9 cellular contexts compared by ENCODE assay signal in the genomic region with DNA sequence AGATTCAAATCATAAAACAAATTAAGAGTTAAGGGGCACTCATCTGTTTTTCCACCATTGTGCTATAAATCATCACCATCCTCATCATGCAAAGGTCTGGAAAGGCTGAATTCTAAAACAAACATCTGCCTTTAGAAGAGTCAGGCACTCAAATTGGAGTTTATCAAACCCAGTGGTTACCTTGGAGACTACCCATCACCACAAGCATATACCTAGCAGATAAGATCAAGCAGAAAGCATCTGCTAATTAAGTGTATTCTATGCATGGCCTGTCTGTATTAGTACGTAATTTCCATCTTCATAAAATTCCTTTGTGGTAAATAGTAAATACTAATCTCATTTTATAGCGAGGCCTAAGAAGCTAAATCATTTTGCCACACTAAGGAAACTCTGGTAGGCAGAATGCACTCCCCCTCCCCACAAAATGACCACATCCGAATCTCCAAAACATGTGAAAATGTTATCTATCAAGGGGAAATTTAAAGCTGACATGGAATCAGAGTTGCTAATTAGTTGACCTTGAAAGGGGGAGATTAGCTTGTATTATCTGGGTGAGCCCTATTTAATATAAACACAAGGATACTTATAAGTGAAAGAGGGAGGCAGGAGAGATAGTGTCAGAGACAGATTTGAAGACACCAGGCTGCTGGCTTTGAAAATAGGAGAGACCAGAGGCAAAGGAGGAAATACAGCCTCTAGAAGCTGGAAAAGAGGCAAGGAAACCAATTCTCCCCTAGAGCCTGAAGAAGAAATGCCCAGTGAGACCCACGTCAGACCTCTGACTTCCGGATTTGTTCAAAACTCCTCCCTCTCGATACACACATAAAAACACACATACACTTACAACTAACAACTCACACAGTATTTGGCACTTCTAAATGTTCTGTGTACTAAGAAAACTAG. TPM values are rescaled to one million over a fixed set of nuclear protein-coding genes. Genes with fewer than 3 reads are reported as not detected.
DNase-seq lines count a peak whose midpoint lies in the region; ATAC-seq and TF ChIP-seq lines count a peak whose summit lies in the region.
"Had no signal": no experiment of that assay in that cellular context is flagged by ENCODE, and none has a peak within 500 bp of the region (broad histone marks: within the 10 kb centered on the region; RNA-seq: fewer than 3 reads in every experiment).

No MANE protein-coding gene starts in this region.

- peak overlapping the region; percentile 42 for H3K4me3 Mint-ChIP-seq in activated CD4-positive, alpha-beta T cell treated with anti-CD3 and anti-CD28 coated beads, Interleukin-2, amount 10 ng/mL, durations not matched to agents 24 days and 14 days

- no peak for TF ChIP-seq POLR2A in prostate gland (IDR thresholded peaks at IDR 0.05)

- no peaks in the 10 kb centered on the region for H3K27me3 Mint-ChIP-seq in activated CD4-positive, alpha-beta T cell treated with anti-CD3 and anti-CD28 coated beads, Interleukin-2, amount 10 ng/mL, durations not matched to agents 24 days and 14 days

- H3K36me3 Mint-ChIP-seq in activated CD4-positive, alpha-beta T cell treated with anti-CD3 and anti-CD28 coated beads, Interleukin-2, amount 10 ng/mL, durations not matched to agents 24 days and 14 days (ENCODE audit: low read depth) = peaks cover 10% of the 10 kb centered on the region

- TF ChIP-seq CTCF in Panc1 (IDR thresholded peaks at IDR 0.05) (no peak), choroid plexus epithelial cell (conservative IDR thresholded peaks at IDR 0.05; ENCODE audit: low read depth, low read length) (no peak), prostate gland (IDR thresholded peaks at IDR 0.05) (no peak)

- H3K27me3 ChIP-seq in Panc1 (ENCODE audit: control insufficient read depth, insufficient read depth, low read length) (no peaks in the 10 kb centered on the region), prostate gland (replicated peaks; ENCODE audit: insufficient read depth) (no peaks in the 10 kb centered on the region)

- H3K9me3 ChIP-seq in Panc1 (ENCODE audit: control insufficient read depth, insufficient read depth, low read depth, low read length) (no peaks in the 10 kb centered on the region), prostate gland (no peaks in the 10 kb centered on the region)

- ATAC-seq in Panc1 (no peak), HG03354 (IDR thresholded peaks at IDR 0.05; ENCODE audit: poor library complexity, severe bottlenecking, unreplicated experiment) (no peak), GM18519 (IDR thresholded peaks at IDR 0.05; ENCODE audit: low FRiP score, unreplicated experiment) (no peak)

- H3K4me1 Mint-ChIP-seq in activated CD4-positive, alpha-beta T cell treated with anti-CD3 and anti-CD28 coated beads, Interleukin-2, amount 10 ng/mL, durations not matched to agents 24 days and 14 days = peaks cover 38% of the 10 kb centered on the region

- POLR2A ChIA-PET in Panc1 (lab: Charles Lee) = interaction anchor here (0.7 kb wide), 1 partner anchor 782 kb away, joined by 3 read pairs; no protein-coding TSS in a partner anchor

- CTCF ChIA-PET in Panc1 (lab: Charles Lee) = interaction anchor here (0.6 kb wide), 1 partner anchor 111 kb away, joined by 9 read pairs; no protein-coding TSS in a partner anchor

- intact Hi-C loops in activated CD4-positive, alpha-beta T cell treated with anti-CD3 and anti-CD28 coated beads, Interleukin-2, amount 10 ng/mL, durations not matched to agents 24 days and 14 days (cut with micrococcal nuclease) = no loop called here
- intact Hi-C loops in Panc1 (cut with micrococcal nuclease; ENCODE audit: unreplicated experiment) = no loop called here
- intact Hi-C loops in prostate gland (cut with DNase I) = no loop called here

- WGBS in prostate gland = 34% methylated on average over 6 of the region's 6 CpGs

- H3K27ac ChIP-seq in Panc1 (ENCODE audit: low read length) (no peak overlapping the region), prostate gland (peak overlapping the region; percentile 9 to 20)

- no peak overlapping the region for H3K4me3 ChIP-seq in Panc1 (ENCODE audit: low read depth in 2 of 2, low read length in 2 of 2)
- H3K4me3 ChIP-seq in choroid plexus epithelial cell (ENCODE audit: low read depth, low read length) = no peak overlapping the region
- no peak overlapping the region for H3K4me3 ChIP-seq in prostate gland

- H3K4me1 ChIP-seq in Panc1 (ENCODE audit: control insufficient read depth, insufficient read depth, low read length) = peaks cover 12% of the 10 kb centered on the region
- peaks cover 2% of the 10 kb centered on the region for H3K4me1 ChIP-seq in prostate gland (replicated peaks)

- no peaks in the 10 kb centered on the region for H3K9me3 Mint-ChIP-seq in activated CD4-positive, alpha-beta T cell treated with anti-CD3 and anti-CD28 coated beads, Interleukin-2, amount 10 ng/mL, durations not matched to agents 24 days and 14 days

- peak overlapping the region; percentile 68 for H3K27ac Mint-ChIP-seq in activated CD4-positive, alpha-beta T cell treated with anti-CD3 and anti-CD28 coated beads, Interleukin-2, amount 10 ng/mL, durations not matched to agents 24 days and 14 days

- TSS peak; percentile 12 for BruUV-seq in Panc1 (replicated peaks; lab: Mats Ljungman, UMichigan)

- peak; percentile 71 for DNase-seq in activated CD4-positive, alpha-beta T cell treated with anti-CD3 and anti-CD28 coated beads, Interleukin-2, amount 10 ng/mL, durations not matched to agents 24 days and 14 days
- no peak for DNase-seq in activated CD4-positive, alpha-beta T cell treated with anti-CD3 and anti-CD28 coated beads, Interleukin-2, amount 50 U/mL, for 4 hours
- no peak for DNase-seq in Panc1 (ENCODE audit: low read depth, low spot score)
- peak; percentile 40 for DNase-seq in choroid plexus epithelial cell (ENCODE audit: low read depth)
- DNase-seq in prostate gland (ENCODE audit: low spot score) = no peak
- no peak for DNase-seq in retina
- DNase-seq: C1 segment of cervical spinal cord had no signal

- in situ Hi-C loops in Panc1 (cut with HindIII; ENCODE audit: low pct_unique_long_range_greater_than_20kb, low sequenced_read_pairs) = no loop called here

- H3K36me3 ChIP-seq in Panc1 (ENCODE audit: control insufficient read depth, insufficient read depth, low read length) = no peaks in the 10 kb centered on the region
- H3K36me3 ChIP-seq in prostate gland = no peaks in the 10 kb centered on the region

RNA-seq across cellular contexts. Expression of a gene that starts 23.2 kb away (rescaled TPM):
- 50.8 and 50.9 TPM in 2 replicates for total RNA-seq in activated CD4-positive, alpha-beta T cell treated with anti-CD3 and anti-CD28 coated beads, Interleukin-2, amount 10 ng/mL, durations not matched to agents 24 days and 14 days
- total RNA-seq in Panc1 (2021; ENCODE audit: unreplicated experiment) = 37.5 TPM
- 17.7 TPM for polyA plus RNA-seq in Panc1 (2012; ENCODE audit: insufficient read length)
- 10 to 100 TPM; 28.6 to 46.4 TPM for total RNA-seq in prostate gland

RNA-seq across cellular contexts. Expression of a gene that starts 23.6 kb away (rescaled TPM):
- total RNA-seq in activated CD4-positive, alpha-beta T cell treated with anti-CD3 and anti-CD28 coated beads, Interleukin-2, amount 10 ng/mL, durations not matched to agents 24 days and 14 days = 30.8 and 33.9 TPM in 2 replicates
- total RNA-seq in Panc1 (2021; ENCODE audit: unreplicated experiment) = 60.6 TPM
- 35.4 TPM for polyA plus RNA-seq in Panc1 (2012; ENCODE audit: insufficient read length)
- 10 to 100 TPM; 42.1 to 42.9 TPM for total RNA-seq in prostate gland

Comparison
In these comparisons a context has a peak if more than half of its experiments do, and no peak if none do; other contexts are left out.
1. DNase-seq: peak in activated CD4-positive, alpha-beta T cell treated with anti-CD3 and anti-CD28 coated beads, Interleukin-2, amount 10 ng/mL, durations not matched to agents 24 days and 14 days (single experiment) and choroid plexus epithelial cell (single experiment); none in activated CD4-positive, alpha-beta T cell treated with anti-CD3 and anti-CD28 coated beads, Interleukin-2, amount 50 U/mL, for 4 hours (0 of 2), Panc1 (single experiment), prostate gland (single experiment) and retina (single experiment).